ENCODE assay signal across 38 cellular contexts in genomic region chr2:14638488-14638887, GRCh38. TPM values are rescaled to one million over a fixed set of nuclear protein-coding genes. Genes with fewer than 3 reads are reported as not detected.
"Had no signal": no experiment of that assay in that cellular context is flagged by ENCODE, and none has a peak within 500 bp of the region (broad histone marks: within the 10 kb centered on the region; RNA-seq: fewer than 3 reads in every experiment).

No MANE protein-coding gene starts in this region.

- H3K27me3 ChIP-seq: body of pancreas, breast epithelium had no signal

- ATAC-seq: activated CD8-positive, alpha-beta T cell treated with anti-CD3 and anti-CD28 coated beads for 36 hours; activated naive CD4-positive, alpha-beta T cell treated with anti-CD3 and anti-CD28 coated beads, Interleukin-2, amount 50 U/mL, for 72 hours; activated T-cell treated with anti-CD3 and anti-CD28 coated beads, Interleukin-2, amount 50 U/mL, for 4 hours; activated T-cell treated with anti-CD3 and anti-CD28 coated beads, Interleukin-2, amount 50 U/mL, for 72 hours; activated T-helper 17 cell treated with anti-CD3 and anti-CD28 coated beads, Interleukin-2, amount 50 U/mL, for 72 hours; body of pancreas had no signal

- H3K9me3 ChIP-seq: adrenal gland, body of pancreas, breast epithelium had no signal

- H3K9me3 Mint-ChIP-seq: activated B cell treated with CpG ODN at 0.5 μM for 24 hours; activated CD4-positive, alpha-beta memory T cell treated with anti-CD3 and anti-CD28 coated beads for 36 hours; activated CD4-positive, alpha-beta T cell treated with anti-CD3 and anti-CD28 coated beads, Interleukin-2, amount 10 ng/mL, durations not matched to agents 24 days and 14 days; activated CD8-positive, alpha-beta T cell treated with anti-CD3 and anti-CD28 coated beads for 36 hours; activated naive CD4-positive, alpha-beta T cell treated with anti-CD3 and anti-CD28 coated beads for 36 hours; activated naive CD8-positive, alpha-beta T cell treated with anti-CD3 and anti-CD28 coated beads for 36 hours; activated T-cell treated with anti-CD3 and anti-CD28 coated beads, Interleukin-2, amount 50 U/mL, for 4 hours; activated T-cell treated with anti-CD3 and anti-CD28 coated beads, Interleukin-2, amount 50 U/mL, for 72 hours; activated T-helper 1 cell treated with anti-CD3 and anti-CD28 coated beads, Interleukin-12 subunit alpha, Interleukin-12 subunit beta, Interleukin-2, Interleukin-4 antibody, amounts not matched to agents 30 ng/mL and 10 ng/mL and 1 ng/mL, durations not matched to agents 14 hours and 24 hours and 36 hours; T-helper 1 cell treated with Interleukin-12 subunit alpha and Interleukin-12 subunit beta and Interleukin-4 antibody, amounts not matched to agents 30 μg/mL and 1 μg/mL, for 36 hours; T-helper 2 cell treated with Interferon-gamma antibody and Interleukin-4, amounts not matched to agents 5 μg/mL and 100 μg/mL, for 36 hours had no signal

- H3K4me3 Mint-ChIP-seq: activated B cell treated with CpG ODN at 0.5 μM for 24 hours; activated CD4-positive, alpha-beta memory T cell treated with anti-CD3 and anti-CD28 coated beads for 36 hours; activated CD4-positive, alpha-beta T cell treated with anti-CD3 and anti-CD28 coated beads, Interleukin-2, amount 10 ng/mL, durations not matched to agents 24 days and 14 days; activated CD8-positive, alpha-beta T cell treated with anti-CD3 and anti-CD28 coated beads for 36 hours; activated naive CD4-positive, alpha-beta T cell treated with anti-CD3 and anti-CD28 coated beads for 36 hours; activated naive CD8-positive, alpha-beta T cell treated with anti-CD3 and anti-CD28 coated beads for 36 hours; activated T-cell treated with anti-CD3 and anti-CD28 coated beads, Interleukin-2, amount 50 U/mL, for 4 hours; activated T-cell treated with anti-CD3 and anti-CD28 coated beads, Interleukin-2, amount 50 U/mL, for 72 hours; activated T-helper 1 cell treated with anti-CD3 and anti-CD28 coated beads, Interleukin-12 subunit alpha, Interleukin-12 subunit beta, Interleukin-2, Interleukin-4 antibody, amounts not matched to agents 30 ng/mL and 10 ng/mL and 1 ng/mL, durations not matched to agents 14 hours and 24 hours and 36 hours; activated T-helper 17 cell treated with anti-CD3 and anti-CD28 coated beads, Interleukin-2, amount 50 U/mL, for 72 hours; T-helper 1 cell treated with Interleukin-12 subunit alpha and Interleukin-12 subunit beta and Interleukin-4 antibody, amounts not matched to agents 30 μg/mL and 1 μg/mL, for 36 hours; T-helper 2 cell treated with Interferon-gamma antibody and Interleukin-4, amounts not matched to agents 5 μg/mL and 100 μg/mL, for 36 hours had no signal

- H3K36me3 Mint-ChIP-seq: activated CD4-positive, alpha-beta memory T cell treated with anti-CD3 and anti-CD28 coated beads for 36 hours; activated naive CD8-positive, alpha-beta T cell treated with anti-CD3 and anti-CD28 coated beads for 36 hours had no signal

- FAIRE-seq: astrocyte, TTC549 had no signal

- H3K27ac Mint-ChIP-seq: activated B cell treated with CpG ODN at 0.5 μM for 24 hours; activated CD4-positive, alpha-beta memory T cell treated with anti-CD3 and anti-CD28 coated beads for 36 hours; activated CD4-positive, alpha-beta T cell treated with anti-CD3 and anti-CD28 coated beads, Interleukin-2, amount 10 ng/mL, durations not matched to agents 24 days and 14 days; activated CD8-positive, alpha-beta T cell treated with anti-CD3 and anti-CD28 coated beads for 36 hours; activated naive CD4-positive, alpha-beta T cell treated with anti-CD3 and anti-CD28 coated beads for 36 hours; activated naive CD4-positive, alpha-beta T cell treated with anti-CD3 and anti-CD28 coated beads, Interleukin-2, amount 50 U/mL, for 72 hours; activated naive CD8-positive, alpha-beta T cell treated with anti-CD3 and anti-CD28 coated beads for 36 hours; activated T-cell treated with anti-CD3 and anti-CD28 coated beads, Interleukin-2, amount 50 U/mL, for 72 hours; activated T-helper 1 cell treated with anti-CD3 and anti-CD28 coated beads, Interleukin-12 subunit alpha, Interleukin-12 subunit beta, Interleukin-2, Interleukin-4 antibody, amounts not matched to agents 30 ng/mL and 10 ng/mL and 1 ng/mL, durations not matched to agents 14 hours and 24 hours and 36 hours; activated T-helper 17 cell treated with anti-CD3 and anti-CD28 coated beads, Interleukin-2, amount 50 U/mL, for 72 hours; T-helper 1 cell treated with Interleukin-12 subunit alpha and Interleukin-12 subunit beta and Interleukin-4 antibody, amounts not matched to agents 30 μg/mL and 1 μg/mL, for 36 hours; T-helper 2 cell treated with Interferon-gamma antibody and Interleukin-4, amounts not matched to agents 5 μg/mL and 100 μg/mL, for 36 hours had no signal

- DNase-seq: activated B cell treated with CpG ODN at 0.5 μM for 24 hours; activated CD4-positive, alpha-beta memory T cell treated with anti-CD3 and anti-CD28 coated beads for 36 hours; activated CD4-positive, alpha-beta T cell treated with anti-CD3 and anti-CD28 coated beads for 4 hours; activated CD4-positive, alpha-beta T cell treated with anti-CD3 and anti-CD28 coated beads, Interleukin-2, amount 10 ng/mL, durations not matched to agents 24 days and 14 days; activated CD4-positive, alpha-beta T cell treated with anti-CD3 and anti-CD28 coated beads, Interleukin-2, amount 50 U/mL, for 1 hour; activated CD4-positive, alpha-beta T cell treated with anti-CD3 and anti-CD28 coated beads, Interleukin-2, amount 50 U/mL, for 4 hours; activated CD4-positive, CD25-positive, alpha-beta regulatory T cell treated with anti-CD3 and anti-CD28 coated beads, Interleukin-2, amount 50 U/mL, for 72 hours; activated CD8-positive, alpha-beta memory T cell treated with anti-CD3 and anti-CD28 coated beads, Interleukin-2, amount 50 U/mL, for 4 hours; activated CD8-positive, alpha-beta T cell treated with anti-CD3 and anti-CD28 coated beads for 36 hours; activated effector memory CD4-positive, alpha-beta T cell treated with anti-CD3 and anti-CD28 coated beads, Interleukin-2, amount 50 U/mL, for 16 hours; activated gamma-delta T cell treated with Interleukin-2 at 50 U/mL for 16 hours; activated naive CD4-positive, alpha-beta T cell; activated naive CD4-positive, alpha-beta T cell treated with anti-CD3 and anti-CD28 coated beads for 36 hours; activated naive CD4-positive, alpha-beta T cell treated with anti-CD3 and anti-CD28 coated beads, Interleukin-2, amount 50 U/mL, for 16 hours; activated naive CD8-positive, alpha-beta T cell treated with anti-CD3 and anti-CD28 coated beads for 36 hours; activated T-cell treated with anti-CD3 and anti-CD28 coated beads for 4 hours; activated T-cell treated with anti-CD3 and anti-CD28 coated beads, Interleukin-2, amount 50 U/mL, for 1 hour; activated T-cell treated with anti-CD3 and anti-CD28 coated beads, Interleukin-2, amount 50 U/mL, for 4 hours; activated T-cell treated with anti-CD3 and anti-CD28 coated beads, Interleukin-2, amount 50 U/mL, for 72 hours; adrenal gland; amniotic stem cell; aorta; body of pancreas; brain microvascular endothelial cell; central memory CD4-positive, alpha-beta T cell; T-helper 1 cell; T-helper 2 cell; T-helper 9 cell had no signal

- H3K4me3 ChIP-seq: adrenal gland, body of pancreas, breast epithelium had no signal

- H3K27ac ChIP-seq: adrenal gland, body of pancreas, brain microvascular endothelial cell, breast epithelium, VCaP had no signal

- H3K4me1 ChIP-seq: breast epithelium had no signal

- H3K4me1 Mint-ChIP-seq: activated B cell treated with CpG ODN at 0.5 μM for 24 hours; activated CD4-positive, alpha-beta T cell treated with anti-CD3 and anti-CD28 coated beads, Interleukin-2, amount 10 ng/mL, durations not matched to agents 24 days and 14 days; activated naive CD8-positive, alpha-beta T cell treated with anti-CD3 and anti-CD28 coated beads for 36 hours; activated T-helper 17 cell treated with anti-CD3 and anti-CD28 coated beads, Interleukin-2, amount 50 U/mL, for 72 hours had no signal

- H3K36me3 ChIP-seq: adrenal gland, brain microvascular endothelial cell, breast epithelium had no signal

RNA-seq across cellular contexts. Expression of gene LRATD1, which starts 6.0 kb away (rescaled TPM):
- total RNA-seq: activated B cell treated with CpG ODN at 0.5 μM for 24 hours; activated CD4-positive, alpha-beta memory T cell treated with anti-CD3 and anti-CD28 coated beads for 36 hours; activated CD4-positive, alpha-beta T cell treated with anti-CD3 and anti-CD28 coated beads, Interleukin-2, amount 10 ng/mL, durations not matched to agents 24 days and 14 days; activated CD8-positive, alpha-beta memory T cell treated with anti-CD3 and anti-CD28 coated beads for 36 hours; activated CD8-positive, alpha-beta T cell treated with anti-CD3 and anti-CD28 coated beads for 36 hours; activated naive CD4-positive, alpha-beta T cell treated with anti-CD3 and anti-CD28 coated beads for 36 hours; activated naive CD4-positive, alpha-beta T cell treated with anti-CD3 and anti-CD28 coated beads, Interleukin-2, amount 50 U/mL, for 72 hours; activated naive CD8-positive, alpha-beta T cell treated with anti-CD3 and anti-CD28 coated beads for 36 hours; activated T-cell treated with anti-CD3 and anti-CD28 coated beads, Interleukin-2, amount 50 U/mL, for 72 hours; activated T-helper 1 cell treated with anti-CD3 and anti-CD28 coated beads, Interleukin-12 subunit alpha, Interleukin-12 subunit beta, Interleukin-2, Interleukin-4 antibody, amounts not matched to agents 30 ng/mL and 10 ng/mL and 1 ng/mL, durations not matched to agents 14 hours and 24 hours and 36 hours; activated T-helper 17 cell treated with anti-CD3 and anti-CD28 coated beads, Interleukin-2, amount 50 U/mL, for 72 hours had no signal
